ENCODE assay signal across 7 cellular contexts in genomic region chr1:225049594-225049993, GRCh38.
"Had no signal": no experiment of that assay in that cellular context is flagged by ENCODE, and none has a peak within 500 bp of the region (broad histone marks: within the 10 kb centered on the region; RNA-seq: fewer than 3 reads in every experiment).

No MANE protein-coding gene starts in this region.

- ATAC-seq: HepG2 had no signal

- H3K9ac ChIP-seq: KMS-11 had no signal

- FAIRE-seq: HepG2, HTR-8/SVneo had no signal

- DNase-seq: IMR-90, KBM-7, KG1 had no signal

- H3K4me2 ChIP-seq: KMS-11 had no signal

- H3K27ac ChIP-seq: HL-60, KMS-11 had no signal
